ENCODE assay signal across 22 cellular contexts in the genomic region with DNA sequence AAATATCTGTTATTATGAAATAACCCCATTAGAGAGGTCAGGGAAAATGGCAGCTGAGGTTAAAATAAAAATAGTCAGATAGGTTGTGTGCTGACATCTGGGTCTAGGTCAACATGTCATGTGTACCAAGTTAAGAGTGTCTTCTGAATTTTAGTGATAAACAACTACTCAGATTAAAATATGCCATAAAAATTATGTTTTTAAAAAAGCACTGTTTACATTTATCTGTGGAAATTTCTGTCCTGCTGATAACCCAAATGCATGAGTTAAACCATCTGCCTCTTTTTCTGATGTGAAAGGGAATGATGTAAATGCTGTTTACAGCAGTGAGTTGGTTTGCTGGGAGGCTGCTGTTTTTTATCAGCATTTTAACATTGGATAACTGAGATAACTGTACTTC.
DNase-seq lines count a peak whose midpoint lies in the region; ATAC-seq, FAIRE-seq and TF ChIP-seq lines count a peak whose summit lies in the region.
"Had no signal": no experiment of that assay in that cellular context is flagged by ENCODE, and none has a peak within 500 bp of the region (broad histone marks: within the 10 kb centered on the region; RNA-seq: fewer than 3 reads in every experiment).

No MANE protein-coding gene starts in this region.

- no TSS peak for BruUV-seq in HepG2 (replicated peaks; lab: Mats Ljungman, UMichigan)

- H3K9me3 ChIP-seq in liver (ENCODE audit: control insufficient read depth in 4 of 4, low read length in 3 of 4) (no peaks in the 10 kb centered on the region), HepG2 (ENCODE audit: low read length) (no peaks in the 10 kb centered on the region), upper lobe of right lung (no peaks in the 10 kb centered on the region), stomach (no peaks in the 10 kb centered on the region), esophagus squamous epithelium (no peaks in the 10 kb centered on the region)
- H3K9me3 ChIP-seq: Caco-2, Peyer's patch had no signal

- TF ChIP-seq EP300 in HepG2 (IDR thresholded peaks at IDR 0.05; ENCODE audit: low read depth in 2 of 2, low read length in 2 of 2), result no peak
- no peak for TF ChIP-seq EP300 in HepG2 (CRISPR knock-in tag; IDR thresholded peaks at IDR 0.05; ENCODE audit: borderline replicate concordance)
- TF ChIP-seq EP300 in stomach (IDR thresholded peaks at IDR 0.05), result no peak

- H3K36me3 ChIP-seq in liver (ENCODE audit: control insufficient read depth in 4 of 4, insufficient read depth in 3 of 4, low read depth in 1 of 4, low read length in 3 of 4) (no peaks in the 10 kb centered on the region), HepG2 (replicated peaks in 1 of 2; ENCODE audit: control insufficient read depth in 1 of 2, insufficient read depth in 2 of 2, low read length in 2 of 2) (no peaks in the 10 kb centered on the region), upper lobe of right lung (no peaks in the 10 kb centered on the region), stomach (no peaks in the 10 kb centered on the region), esophagus squamous epithelium (no peaks in the 10 kb centered on the region)
- H3K36me3 ChIP-seq: Peyer's patch had no signal

- no peak for DNase-seq in HepG2 (ENCODE audit: low spot score)
- peak; percentile 94 for DNase-seq in fibroblast of villous mesenchyme (ENCODE audit: low read depth)
- peak; percentile 33 for DNase-seq in left kidney (ENCODE audit: low read depth, low spot score)
- no peak for DNase-seq in upper lobe of right lung
- no peak for DNase-seq in stomach
- DNase-seq in esophagus squamous epithelium (lab: John Stamatoyannopoulos, UW), result no peak
- DNase-seq: Caco-2; CD4-positive, alpha-beta T cell; MM.1S; NCI-H1092; NCI-H146; NCI-H2029 treated with DMSO at 0.1 percent for 48 hours; NCI-H2171 treated with DMSO at 0.1 percent for 48 hours; NCI-H446 treated with DMSO at 0.1 percent for 48 hours; NK-92 treated with Interleukin-12 subunit alpha and Interleukin-12 subunit beta, amount 100 ng/mL, for 24 hours; Peyer's patch had no signal

- H3K27ac ChIP-seq in liver (ENCODE audit: low read depth in 1 of 2, low read length in 2 of 2) (no peak overlapping the region), HepG2 (ENCODE audit: extremely low read length, insufficient read depth, low read length) (no peak overlapping the region), upper lobe of right lung (no peak overlapping the region), stomach (no peak overlapping the region), esophagus squamous epithelium (no peak overlapping the region)
- H3K27ac ChIP-seq: Peyer's patch had no signal

- in situ Hi-C loops in HepG2 (cut with HindIII; ENCODE audit: extremely low pct_ligation_motif_present, low pct_unique_long_range_greater_than_20kb), result no loop called here

- POLR2A ChIA-PET in HepG2 (lab: Yijun Ruan, JAX), result interaction anchor here (0.7 kb wide), 1 partner anchor 20 kb away, joined by 4 read pairs; no protein-coding TSS in a partner anchor

- no peaks in the 10 kb centered on the region for H4K20me1 ChIP-seq in HepG2 (ENCODE audit: insufficient read depth, low read length)

- ATAC-seq in HepG2 (no peak), upper lobe of right lung (peak; percentile 26), esophagus mucosa (no peak)
- ATAC-seq: GM23338, HCT116 had no signal

- intact Hi-C loops in HepG2 (cut with micrococcal nuclease; ENCODE audit: unreplicated experiment), result no loop called here
- intact Hi-C loops in upper lobe of right lung (cut with DNase I), result no loop called here
- intact Hi-C loops in stomach (cut with DNase I; ENCODE audit: low total_unique reads), result no loop called here
- intact Hi-C loops in esophagus squamous epithelium (cut with DNase I), result no loop called here

- H3K4me1 ChIP-seq in liver (ENCODE audit: control insufficient read depth in 4 of 4, insufficient read depth in 4 of 4, low read length in 3 of 4) (no peaks in the 10 kb centered on the region), HepG2 (ENCODE audit: insufficient read depth, low read length) (no peaks in the 10 kb centered on the region), upper lobe of right lung (peaks cover 3% of the 10 kb centered on the region), stomach (no peaks in the 10 kb centered on the region), esophagus squamous epithelium (no peaks in the 10 kb centered on the region)
- H3K4me1 ChIP-seq: Caco-2, Peyer's patch had no signal

- no peak overlapping the region for H3K4me2 ChIP-seq in HepG2 (ENCODE audit: low read depth, low read length)
- H3K4me2 ChIP-seq: GM23338 had no signal

- H3K9ac ChIP-seq in liver (ENCODE audit: low read depth in 1 of 2, low read length in 2 of 2) (no peak overlapping the region), HepG2 (ENCODE audit: insufficient read depth, low read depth, low read length) (no peak overlapping the region)

- FAIRE-seq in HepG2 (lab: Jason Lieb, UNC), result no peak
- FAIRE-seq: A204.1, G401.6 had no signal

- CTCF ChIA-PET in HepG2 (lab: Yijun Ruan, JAX; ENCODE audit: low intra/inter-chr PET ratio, low total read pairs), result no interaction called here

- H3K79me2 ChIP-seq in HepG2 (ENCODE audit: insufficient read depth, low read length), result no peaks in the 10 kb centered on the region

- H2AFZ ChIP-seq in HepG2 (ENCODE audit: low read length), result no peak overlapping the region
- H2AFZ ChIP-seq: GM23338 had no signal

- H3K27me3 ChIP-seq in liver (ENCODE audit: control insufficient read depth in 4 of 4, insufficient read depth in 4 of 4, low read length in 3 of 4) (no peaks in the 10 kb centered on the region), HepG2 (ENCODE audit: control insufficient read depth in 1 of 2, insufficient read depth in 2 of 2, low read length in 2 of 2) (no peaks in the 10 kb centered on the region; a peak in 1 of 5 replicates), upper lobe of right lung (no peaks in the 10 kb centered on the region), stomach (no peaks in the 10 kb centered on the region), esophagus squamous epithelium (no peaks in the 10 kb centered on the region)
- H3K27me3 ChIP-seq: Peyer's patch had no signal

- TF ChIP-seq POLR2A in HepG2 (IDR thresholded peaks at IDR 0.05; ENCODE audit: insufficient read depth in 1 of 2, low read depth in 2 of 2, low read length in 2 of 2) (no peak), stomach (IDR thresholded peaks at IDR 0.05) (no peak), esophagus squamous epithelium (IDR thresholded peaks at IDR 0.05) (no peak)

- no peak overlapping the region for H3K4me3 ChIP-seq in liver (ENCODE audit: low read depth in 1 of 3, low read length in 3 of 3)
- H3K4me3 ChIP-seq in HepG2 (replicated peaks in 1 of 3; ENCODE audit: insufficient read depth in 1 of 3, low read depth in 2 of 3, low read length in 3 of 3), result no peak overlapping the region
- no peak overlapping the region for H3K4me3 ChIP-seq in fibroblast of villous mesenchyme (ENCODE audit: low read depth, low read length)
- no peak overlapping the region for H3K4me3 ChIP-seq in upper lobe of right lung
- no peak overlapping the region for H3K4me3 ChIP-seq in stomach
- no peak overlapping the region for H3K4me3 ChIP-seq in esophagus squamous epithelium
- H3K4me3 ChIP-seq: GM23338, Peyer's patch had no signal

- TF ChIP-seq RAD21 in liver (IDR thresholded peaks at IDR 0.05), result no peak
- TF ChIP-seq RAD21 in HepG2 (CRISPR knock-in tag; IDR thresholded peaks at IDR 0.05), result no peak

- TF ChIP-seq CTCF in liver (IDR thresholded peaks at IDR 0.05; ENCODE audit: low read depth, low read length, missing input control), result no peak
- TF ChIP-seq CTCF in HepG2 (CRISPR knock-in tag; IDR thresholded peaks at IDR 0.05), result no peak
- no peak for TF ChIP-seq CTCF in fibroblast of villous mesenchyme (IDR thresholded peaks at IDR 0.05; ENCODE audit: insufficient read depth, low read depth, low read length)
- no peak for TF ChIP-seq CTCF in upper lobe of right lung (IDR thresholded peaks at IDR 0.05)
- no peak for TF ChIP-seq CTCF in stomach (IDR thresholded peaks at IDR 0.05)
- TF ChIP-seq CTCF in esophagus squamous epithelium (IDR thresholded peaks at IDR 0.05), result no peak

TF ChIP-seq in liver, 16 proteins besides CTCF, POLR2A, EP300 and RAD21 (continues in another document):
- TF ChIP-seq JUND (IDR thresholded peaks at IDR 0.05), result no peak
- TF ChIP-seq, protein P1, sequence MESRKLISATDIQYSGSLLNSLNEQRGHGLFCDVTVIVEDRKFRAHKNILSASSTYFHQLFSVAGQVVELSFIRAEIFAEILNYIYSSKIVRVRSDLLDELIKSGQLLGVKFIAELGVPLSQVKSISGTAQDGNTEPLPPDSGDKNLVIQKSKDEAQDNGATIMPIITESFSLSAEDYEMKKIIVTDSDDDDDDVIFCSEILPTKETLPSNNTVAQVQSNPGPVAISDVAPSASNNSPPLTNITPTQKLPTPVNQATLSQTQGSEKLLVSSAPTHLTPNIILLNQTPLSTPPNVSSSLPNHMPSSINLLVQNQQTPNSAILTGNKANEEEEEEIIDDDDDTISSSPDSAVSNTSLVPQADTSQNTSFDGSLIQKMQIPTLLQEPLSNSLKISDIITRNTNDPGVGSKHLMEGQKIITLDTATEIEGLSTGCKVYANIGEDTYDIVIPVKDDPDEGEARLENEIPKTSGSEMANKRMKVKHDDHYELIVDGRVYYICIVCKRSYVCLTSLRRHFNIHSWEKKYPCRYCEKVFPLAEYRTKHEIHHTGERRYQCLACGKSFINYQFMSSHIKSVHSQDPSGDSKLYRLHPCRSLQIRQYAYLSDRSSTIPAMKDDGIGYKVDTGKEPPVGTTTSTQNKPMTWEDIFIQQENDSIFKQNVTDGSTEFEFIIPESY (IDR thresholded peaks at IDR 0.05), result no peak

TF ChIP-seq in HepG2, 621 proteins besides CTCF, POLR2A, EP300 and RAD21 (continues in another document):
- no peak for TF ChIP-seq CHCHD3 (CRISPR knock-in tag; IDR thresholded peaks at IDR 0.05)
- TF ChIP-seq ZNF383 (CRISPR knock-in tag; IDR thresholded peaks at IDR 0.05; ENCODE audit: borderline replicate concordance), result no peak
- TF ChIP-seq, protein P2, sequence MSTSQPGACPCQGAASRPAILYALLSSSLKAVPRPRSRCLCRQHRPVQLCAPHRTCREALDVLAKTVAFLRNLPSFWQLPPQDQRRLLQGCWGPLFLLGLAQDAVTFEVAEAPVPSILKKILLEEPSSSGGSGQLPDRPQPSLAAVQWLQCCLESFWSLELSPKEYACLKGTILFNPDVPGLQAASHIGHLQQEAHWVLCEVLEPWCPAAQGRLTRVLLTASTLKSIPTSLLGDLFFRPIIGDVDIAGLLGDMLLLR (CRISPR knock-in tag; IDR thresholded peaks at IDR 0.05), result no peak
- no peak for TF ChIP-seq ZNF264 (CRISPR knock-in tag; IDR thresholded peaks at IDR 0.05)
- no peak for TF ChIP-seq HCFC1 (IDR thresholded peaks at IDR 0.05; ENCODE audit: low read depth, low read length)
- TF ChIP-seq, protein P3, sequence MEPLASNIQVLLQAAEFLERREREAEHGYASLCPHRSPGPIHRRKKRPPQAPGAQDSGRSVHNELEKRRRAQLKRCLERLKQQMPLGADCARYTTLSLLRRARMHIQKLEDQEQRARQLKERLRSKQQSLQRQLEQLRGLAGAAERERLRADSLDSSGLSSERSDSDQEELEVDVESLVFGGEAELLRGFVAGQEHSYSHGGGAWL (CRISPR knock-in tag; IDR thresholded peaks at IDR 0.05), result no peak
- TF ChIP-seq WIZ (CRISPR knock-in tag; IDR thresholded peaks at IDR 0.05), result no peak
- no peak for TF ChIP-seq KLF11 (CRISPR knock-in tag; IDR thresholded peaks at IDR 0.05)

Comparison
In these comparisons a context has a peak if more than half of its experiments do, and no peak if none do; other contexts are left out.
1. DNase-seq: peak in fibroblast of villous mesenchyme (single experiment) and left kidney (single experiment); none in HepG2 (single experiment), upper lobe of right lung (single experiment), stomach (single experiment) and esophagus squamous epithelium (single experiment).